In genomic region chr3:195595778-195596531, GRCh38 we compare ENCODE assay signal across 1 cellular context.
TF ChIP-seq lines count a peak whose summit lies in the region.

No MANE protein-coding gene starts in this region.

TF ChIP-seq in K562, 482 proteins besides CTCF, POLR2A, EP300 and RAD21:
- TF ChIP-seq TCFL5 (CRISPR knock-in tag; conservative IDR thresholded peaks at IDR 0.05) (no peak), ZFP91 (CRISPR knock-in tag; IDR thresholded peaks at IDR 0.05) (no peak), PHF8 (IDR thresholded peaks at IDR 0.05; ENCODE audit: borderline replicate concordance, low read length) (no peak), TBL1XR1 (IDR thresholded peaks at IDR 0.05; ENCODE audit: low read length in 2 of 2) (no peak), NR4A1 (CRISPR knock-in tag; IDR thresholded peaks at IDR 0.05) (no peak), NR4A1 (tag; IDR thresholded peaks at IDR 0.05) (no peak)
- TF ChIP-seq, protein P1, sequence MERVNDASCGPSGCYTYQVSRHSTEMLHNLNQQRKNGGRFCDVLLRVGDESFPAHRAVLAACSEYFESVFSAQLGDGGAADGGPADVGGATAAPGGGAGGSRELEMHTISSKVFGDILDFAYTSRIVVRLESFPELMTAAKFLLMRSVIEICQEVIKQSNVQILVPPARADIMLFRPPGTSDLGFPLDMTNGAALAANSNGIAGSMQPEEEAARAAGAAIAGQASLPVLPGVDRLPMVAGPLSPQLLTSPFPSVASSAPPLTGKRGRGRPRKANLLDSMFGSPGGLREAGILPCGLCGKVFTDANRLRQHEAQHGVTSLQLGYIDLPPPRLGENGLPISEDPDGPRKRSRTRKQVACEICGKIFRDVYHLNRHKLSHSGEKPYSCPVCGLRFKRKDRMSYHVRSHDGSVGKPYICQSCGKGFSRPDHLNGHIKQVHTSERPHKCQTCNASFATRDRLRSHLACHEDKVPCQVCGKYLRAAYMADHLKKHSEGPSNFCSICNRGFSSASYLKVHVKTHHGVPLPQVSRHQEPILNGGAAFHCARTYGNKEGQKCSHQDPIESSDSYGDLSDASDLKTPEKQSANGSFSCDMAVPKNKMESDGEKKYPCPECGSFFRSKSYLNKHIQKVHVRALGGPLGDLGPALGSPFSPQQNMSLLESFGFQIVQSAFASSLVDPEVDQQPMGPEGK (CRISPR knock-in tag; IDR thresholded peaks at IDR 0.05; ENCODE audit: borderline replicate concordance): no peak
